Comparison of ENCODE assay signal across 1 cellular context in the genomic region with DNA sequence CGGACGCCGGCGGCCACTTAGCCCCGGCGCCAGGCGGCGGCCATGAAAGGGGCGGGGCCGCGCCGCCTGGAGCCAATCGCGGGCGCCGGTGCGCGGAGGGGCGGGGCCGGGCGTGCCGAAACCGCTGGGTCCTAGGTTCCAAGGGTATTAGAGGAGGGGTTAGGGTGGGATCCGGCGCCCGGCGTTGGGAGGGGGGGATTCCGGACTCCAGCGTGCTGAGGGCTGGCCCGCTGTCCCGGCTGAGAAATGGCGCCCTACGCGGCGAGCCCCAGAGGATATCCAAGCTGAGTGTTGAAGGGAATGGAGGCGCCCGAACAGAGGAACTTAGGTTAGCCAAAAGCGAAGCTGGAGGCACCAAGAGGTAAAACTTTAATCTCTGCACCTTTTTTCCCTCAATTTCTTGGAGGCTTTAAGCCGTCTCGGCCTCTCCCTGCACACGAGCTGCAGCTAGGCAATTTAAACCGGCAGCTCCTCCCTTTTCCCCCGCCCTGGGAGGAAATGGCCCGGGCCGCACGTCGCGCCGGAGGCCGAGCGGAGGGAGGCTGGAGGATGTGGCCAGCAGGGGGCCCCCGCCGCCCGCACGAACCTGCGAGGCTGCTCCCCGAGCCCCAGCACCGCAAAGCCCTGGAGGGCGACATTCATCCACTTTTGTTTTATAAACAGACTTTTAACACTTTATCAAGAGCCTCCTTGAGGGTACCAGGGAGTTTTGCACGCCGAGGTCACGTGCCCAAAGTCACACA.
TF ChIP-seq lines count a peak whose summit lies in the region.

A gene with protein sequence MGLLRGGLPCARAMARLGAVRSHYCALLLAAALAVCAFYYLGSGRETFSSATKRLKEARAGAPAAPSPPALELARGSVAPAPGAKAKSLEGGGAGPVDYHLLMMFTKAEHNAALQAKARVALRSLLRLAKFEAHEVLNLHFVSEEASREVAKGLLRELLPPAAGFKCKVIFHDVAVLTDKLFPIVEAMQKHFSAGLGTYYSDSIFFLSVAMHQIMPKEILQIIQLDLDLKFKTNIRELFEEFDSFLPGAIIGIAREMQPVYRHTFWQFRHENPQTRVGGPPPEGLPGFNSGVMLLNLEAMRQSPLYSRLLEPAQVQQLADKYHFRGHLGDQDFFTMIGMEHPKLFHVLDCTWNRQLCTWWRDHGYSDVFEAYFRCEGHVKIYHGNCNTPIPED (minus strand): TSS at position 44 of the 743 bp plus-strand sequence. CDS start 101 bp downstream, outside the sequence.

TF ChIP-seq in HepG2, 621 proteins besides CTCF, POLR2A, EP300 and RAD21 (continued from another document and continues in another):
- TF ChIP-seq, protein P1, sequence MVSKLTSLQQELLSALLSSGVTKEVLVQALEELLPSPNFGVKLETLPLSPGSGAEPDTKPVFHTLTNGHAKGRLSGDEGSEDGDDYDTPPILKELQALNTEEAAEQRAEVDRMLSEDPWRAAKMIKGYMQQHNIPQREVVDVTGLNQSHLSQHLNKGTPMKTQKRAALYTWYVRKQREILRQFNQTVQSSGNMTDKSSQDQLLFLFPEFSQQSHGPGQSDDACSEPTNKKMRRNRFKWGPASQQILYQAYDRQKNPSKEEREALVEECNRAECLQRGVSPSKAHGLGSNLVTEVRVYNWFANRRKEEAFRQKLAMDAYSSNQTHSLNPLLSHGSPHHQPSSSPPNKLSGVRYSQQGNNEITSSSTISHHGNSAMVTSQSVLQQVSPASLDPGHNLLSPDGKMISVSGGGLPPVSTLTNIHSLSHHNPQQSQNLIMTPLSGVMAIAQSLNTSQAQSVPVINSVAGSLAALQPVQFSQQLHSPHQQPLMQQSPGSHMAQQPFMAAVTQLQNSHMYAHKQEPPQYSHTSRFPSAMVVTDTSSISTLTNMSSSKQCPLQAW (CRISPR knock-in tag; IDR thresholded peaks at IDR 0.05): peak; percentile 81; the same call in 1 of the 2 replicates
- TF ChIP-seq PPARG (CRISPR knock-in tag; conservative IDR thresholded peaks at IDR 0.05): no peak; the same call in 1 of the 2 replicates
- no peak for TF ChIP-seq HNRNPK (IDR thresholded peaks at IDR 0.05; ENCODE audit: low read depth, low read length, poor library complexity, severe bottlenecking)
- no peak for TF ChIP-seq FOSL1 (CRISPR knock-in tag; IDR thresholded peaks at IDR 0.05; ENCODE audit: borderline replicate concordance)
- no peak for TF ChIP-seq ZNF337 (CRISPR knock-in tag; IDR thresholded peaks at IDR 0.05; ENCODE audit: borderline replicate concordance, low read depth)
- TF ChIP-seq, protein P2, sequence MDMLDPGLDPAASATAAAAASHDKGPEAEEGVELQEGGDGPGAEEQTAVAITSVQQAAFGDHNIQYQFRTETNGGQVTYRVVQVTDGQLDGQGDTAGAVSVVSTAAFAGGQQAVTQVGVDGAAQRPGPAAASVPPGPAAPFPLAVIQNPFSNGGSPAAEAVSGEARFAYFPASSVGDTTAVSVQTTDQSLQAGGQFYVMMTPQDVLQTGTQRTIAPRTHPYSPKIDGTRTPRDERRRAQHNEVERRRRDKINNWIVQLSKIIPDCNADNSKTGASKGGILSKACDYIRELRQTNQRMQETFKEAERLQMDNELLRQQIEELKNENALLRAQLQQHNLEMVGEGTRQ (IDR thresholded peaks at IDR 0.05; ENCODE audit: low read depth, low read length): no peak
- TF ChIP-seq, protein P2 (CRISPR knock-in tag; IDR thresholded peaks at IDR 0.05; ENCODE audit: borderline replicate concordance): no peak
- TF ChIP-seq ZNF775 (CRISPR knock-in tag; IDR thresholded peaks at IDR 0.05; ENCODE audit: borderline replicate concordance): no peak
- TF ChIP-seq AGO2 (optimal IDR thresholded peaks at IDR 0.05; ENCODE audit: low read depth, low read length): peak; percentile 19
- TF ChIP-seq HNRNPLL (IDR thresholded peaks at IDR 0.05; ENCODE audit: low read depth, low read length, poor library complexity, severe bottlenecking): peak; percentile 75
- TF ChIP-seq ZSCAN29 (CRISPR knock-in tag; conservative IDR thresholded peaks at IDR 0.05): peak; percentile 25; the same call in 1 of the 2 replicates
- peak; percentile 12; the same call in 1 of the 2 replicates for TF ChIP-seq ZNF12 (CRISPR knock-in tag; IDR thresholded peaks at IDR 0.05)
- TF ChIP-seq ZNF484 (CRISPR knock-in tag; IDR thresholded peaks at IDR 0.05; ENCODE audit: borderline replicate concordance, low read depth): no peak
- TF ChIP-seq, protein P3, sequence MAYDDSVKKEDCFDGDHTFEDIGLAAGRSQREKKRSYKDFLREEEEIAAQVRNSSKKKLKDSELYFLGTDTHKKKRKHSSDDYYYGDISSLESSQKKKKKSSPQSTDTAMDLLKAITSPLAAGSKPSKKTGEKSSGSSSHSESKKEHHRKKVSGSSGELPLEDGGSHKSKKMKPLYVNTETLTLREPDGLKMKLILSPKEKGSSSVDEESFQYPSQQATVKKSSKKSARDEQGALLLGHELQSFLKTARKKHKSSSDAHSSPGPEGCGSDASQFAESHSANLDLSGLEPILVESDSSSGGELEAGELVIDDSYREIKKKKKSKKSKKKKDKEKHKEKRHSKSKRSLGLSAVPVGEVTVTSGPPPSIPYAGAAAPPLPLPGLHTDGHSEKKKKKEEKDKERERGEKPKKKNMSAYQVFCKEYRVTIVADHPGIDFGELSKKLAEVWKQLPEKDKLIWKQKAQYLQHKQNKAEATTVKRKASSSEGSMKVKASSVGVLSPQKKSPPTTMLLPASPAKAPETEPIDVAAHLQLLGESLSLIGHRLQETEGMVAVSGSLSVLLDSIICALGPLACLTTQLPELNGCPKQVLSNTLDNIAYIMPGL (CRISPR knock-in tag; IDR thresholded peaks at IDR 0.05; ENCODE audit: borderline replicate concordance in 1 of 2, low read depth in 1 of 2): peak; percentile 94 to 95
- TF ChIP-seq TOPORS (CRISPR knock-in tag; IDR thresholded peaks at IDR 0.05): no peak
- TF ChIP-seq KDM1A (CRISPR knock-in tag; IDR thresholded peaks at IDR 0.05): 0 out of 2 replicates have a peak, but pooled peaks have one; percentile 49
- no peak for TF ChIP-seq NRL (CRISPR knock-in tag; IDR thresholded peaks at IDR 0.05; ENCODE audit: borderline replicate concordance)
- TF ChIP-seq HMG20A (CRISPR knock-in tag; IDR thresholded peaks at IDR 0.05; ENCODE audit: borderline replicate concordance): peak; percentile 25; the same call in 1 of the 2 replicates
- TF ChIP-seq, protein P4, sequence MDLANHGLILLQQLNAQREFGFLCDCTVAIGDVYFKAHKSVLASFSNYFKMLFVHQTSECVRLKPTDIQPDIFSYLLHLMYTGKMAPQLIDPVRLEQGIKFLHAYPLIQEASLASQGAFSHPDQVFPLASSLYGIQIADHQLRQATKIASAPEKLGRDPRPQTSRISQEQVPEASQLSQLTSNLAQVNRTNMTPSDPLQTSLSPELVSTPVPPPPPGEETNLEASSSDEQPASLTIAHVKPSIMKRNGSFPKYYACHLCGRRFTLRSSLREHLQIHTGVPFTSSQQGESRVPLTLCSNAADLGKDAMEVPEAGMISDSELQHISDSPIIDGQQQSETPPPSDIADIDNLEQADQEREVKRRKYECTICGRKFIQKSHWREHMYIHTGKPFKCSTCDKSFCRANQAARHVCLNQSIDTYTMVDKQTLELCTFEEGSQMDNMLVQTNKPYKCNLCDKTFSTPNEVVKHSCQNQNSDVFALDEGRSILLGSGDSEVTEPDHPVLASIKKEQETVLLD (CRISPR knock-in tag; IDR thresholded peaks at IDR 0.05; ENCODE audit: low read depth): no peak
- no peak; the same call in 1 of the 2 replicates for TF ChIP-seq DNMT1 (CRISPR knock-in tag; IDR thresholded peaks at IDR 0.05)
- TF ChIP-seq, protein P5, sequence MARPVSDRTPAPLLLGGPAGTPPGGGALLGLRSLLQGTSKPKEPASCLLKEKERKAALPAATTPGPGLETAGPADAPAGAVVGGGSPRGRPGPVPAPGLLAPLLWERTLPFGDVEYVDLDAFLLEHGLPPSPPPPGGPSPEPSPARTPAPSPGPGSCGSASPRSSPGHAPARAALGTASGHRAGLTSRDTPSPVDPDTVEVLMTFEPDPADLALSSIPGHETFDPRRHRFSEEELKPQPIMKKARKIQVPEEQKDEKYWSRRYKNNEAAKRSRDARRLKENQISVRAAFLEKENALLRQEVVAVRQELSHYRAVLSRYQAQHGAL (CRISPR knock-in tag; IDR thresholded peaks at IDR 0.05; ENCODE audit: not compliant biosample characterization): no peak
- TF ChIP-seq ZSCAN22 (CRISPR knock-in tag; IDR thresholded peaks at IDR 0.05): no peak
- TF ChIP-seq, protein P6, sequence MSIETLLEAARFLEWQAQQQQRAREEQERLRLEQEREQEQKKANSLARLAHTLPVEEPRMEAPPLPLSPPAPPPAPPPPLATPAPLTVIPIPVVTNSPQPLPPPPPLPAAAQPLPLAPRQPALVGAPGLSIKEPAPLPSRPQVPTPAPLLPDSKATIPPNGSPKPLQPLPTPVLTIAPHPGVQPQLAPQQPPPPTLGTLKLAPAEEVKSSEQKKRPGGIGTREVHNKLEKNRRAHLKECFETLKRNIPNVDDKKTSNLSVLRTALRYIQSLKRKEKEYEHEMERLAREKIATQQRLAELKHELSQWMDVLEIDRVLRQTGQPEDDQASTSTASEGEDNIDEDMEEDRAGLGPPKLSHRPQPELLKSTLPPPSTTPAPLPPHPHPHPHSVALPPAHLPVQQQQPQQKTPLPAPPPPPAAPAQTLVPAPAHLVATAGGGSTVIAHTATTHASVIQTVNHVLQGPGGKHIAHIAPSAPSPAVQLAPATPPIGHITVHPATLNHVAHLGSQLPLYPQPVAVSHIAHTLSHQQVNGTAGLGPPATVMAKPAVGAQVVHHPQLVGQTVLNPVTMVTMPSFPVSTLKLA (IDR thresholded peaks at IDR 0.05): no peak
- TF ChIP-seq CAMTA2 (CRISPR knock-in tag; IDR thresholded peaks at IDR 0.05; ENCODE audit: borderline replicate concordance): peak; percentile 86; the same call in 1 of the 2 replicates
- TF ChIP-seq, protein P7, sequence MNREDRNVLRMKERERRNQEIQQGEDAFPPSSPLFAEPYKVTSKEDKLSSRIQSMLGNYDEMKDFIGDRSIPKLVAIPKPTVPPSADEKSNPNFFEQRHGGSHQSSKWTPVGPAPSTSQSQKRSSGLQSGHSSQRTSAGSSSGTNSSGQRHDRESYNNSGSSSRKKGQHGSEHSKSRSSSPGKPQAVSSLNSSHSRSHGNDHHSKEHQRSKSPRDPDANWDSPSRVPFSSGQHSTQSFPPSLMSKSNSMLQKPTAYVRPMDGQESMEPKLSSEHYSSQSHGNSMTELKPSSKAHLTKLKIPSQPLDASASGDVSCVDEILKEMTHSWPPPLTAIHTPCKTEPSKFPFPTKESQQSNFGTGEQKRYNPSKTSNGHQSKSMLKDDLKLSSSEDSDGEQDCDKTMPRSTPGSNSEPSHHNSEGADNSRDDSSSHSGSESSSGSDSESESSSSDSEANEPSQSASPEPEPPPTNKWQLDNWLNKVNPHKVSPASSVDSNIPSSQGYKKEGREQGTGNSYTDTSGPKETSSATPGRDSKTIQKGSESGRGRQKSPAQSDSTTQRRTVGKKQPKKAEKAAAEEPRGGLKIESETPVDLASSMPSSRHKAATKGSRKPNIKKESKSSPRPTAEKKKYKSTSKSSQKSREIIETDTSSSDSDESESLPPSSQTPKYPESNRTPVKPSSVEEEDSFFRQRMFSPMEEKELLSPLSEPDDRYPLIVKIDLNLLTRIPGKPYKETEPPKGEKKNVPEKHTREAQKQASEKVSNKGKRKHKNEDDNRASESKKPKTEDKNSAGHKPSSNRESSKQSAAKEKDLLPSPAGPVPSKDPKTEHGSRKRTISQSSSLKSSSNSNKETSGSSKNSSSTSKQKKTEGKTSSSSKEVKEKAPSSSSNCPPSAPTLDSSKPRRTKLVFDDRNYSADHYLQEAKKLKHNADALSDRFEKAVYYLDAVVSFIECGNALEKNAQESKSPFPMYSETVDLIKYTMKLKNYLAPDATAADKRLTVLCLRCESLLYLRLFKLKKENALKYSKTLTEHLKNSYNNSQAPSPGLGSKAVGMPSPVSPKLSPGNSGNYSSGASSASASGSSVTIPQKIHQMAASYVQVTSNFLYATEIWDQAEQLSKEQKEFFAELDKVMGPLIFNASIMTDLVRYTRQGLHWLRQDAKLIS (CRISPR knock-in tag; IDR thresholded peaks at IDR 0.05): no peak; the same call in 1 of the 2 replicates
- no peak for TF ChIP-seq ZNF260 (CRISPR knock-in tag; IDR thresholded peaks at IDR 0.05; ENCODE audit: borderline replicate concordance, low read depth)
- TF ChIP-seq SRSF4 (IDR thresholded peaks at IDR 0.05; ENCODE audit: low read depth, low read length, poor library complexity, severe bottlenecking): no peak
- no peak for TF ChIP-seq ZNF263 (CRISPR knock-in tag; IDR thresholded peaks at IDR 0.05)
- peak; percentile 56; the same call in 1 of the 2 replicates for TF ChIP-seq ESRRA (CRISPR knock-in tag; IDR thresholded peaks at IDR 0.05; ENCODE audit: low read depth)
- TF ChIP-seq, protein P8, sequence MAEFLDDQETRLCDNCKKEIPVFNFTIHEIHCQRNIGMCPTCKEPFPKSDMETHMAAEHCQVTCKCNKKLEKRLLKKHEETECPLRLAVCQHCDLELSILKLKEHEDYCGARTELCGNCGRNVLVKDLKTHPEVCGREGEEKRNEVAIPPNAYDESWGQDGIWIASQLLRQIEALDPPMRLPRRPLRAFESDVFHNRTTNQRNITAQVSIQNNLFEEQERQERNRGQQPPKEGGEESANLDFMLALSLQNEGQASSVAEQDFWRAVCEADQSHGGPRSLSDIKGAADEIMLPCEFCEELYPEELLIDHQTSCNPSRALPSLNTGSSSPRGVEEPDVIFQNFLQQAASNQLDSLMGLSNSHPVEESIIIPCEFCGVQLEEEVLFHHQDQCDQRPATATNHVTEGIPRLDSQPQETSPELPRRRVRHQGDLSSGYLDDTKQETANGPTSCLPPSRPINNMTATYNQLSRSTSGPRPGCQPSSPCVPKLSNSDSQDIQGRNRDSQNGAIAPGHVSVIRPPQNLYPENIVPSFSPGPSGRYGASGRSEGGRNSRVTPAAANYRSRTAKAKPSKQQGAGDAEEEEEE (CRISPR knock-in tag; IDR thresholded peaks at IDR 0.05; ENCODE audit: borderline replicate concordance): no peak; the same call in 1 of the 2 replicates
- peak in 1 of 2 experiments; percentile 88; a peak in 2 of 4 replicates for TF ChIP-seq KLF16 (CRISPR knock-in tag; IDR thresholded peaks at IDR 0.05)
- no peak for TF ChIP-seq RBAK (CRISPR knock-in tag; IDR thresholded peaks at IDR 0.05)
- TF ChIP-seq, protein P9, sequence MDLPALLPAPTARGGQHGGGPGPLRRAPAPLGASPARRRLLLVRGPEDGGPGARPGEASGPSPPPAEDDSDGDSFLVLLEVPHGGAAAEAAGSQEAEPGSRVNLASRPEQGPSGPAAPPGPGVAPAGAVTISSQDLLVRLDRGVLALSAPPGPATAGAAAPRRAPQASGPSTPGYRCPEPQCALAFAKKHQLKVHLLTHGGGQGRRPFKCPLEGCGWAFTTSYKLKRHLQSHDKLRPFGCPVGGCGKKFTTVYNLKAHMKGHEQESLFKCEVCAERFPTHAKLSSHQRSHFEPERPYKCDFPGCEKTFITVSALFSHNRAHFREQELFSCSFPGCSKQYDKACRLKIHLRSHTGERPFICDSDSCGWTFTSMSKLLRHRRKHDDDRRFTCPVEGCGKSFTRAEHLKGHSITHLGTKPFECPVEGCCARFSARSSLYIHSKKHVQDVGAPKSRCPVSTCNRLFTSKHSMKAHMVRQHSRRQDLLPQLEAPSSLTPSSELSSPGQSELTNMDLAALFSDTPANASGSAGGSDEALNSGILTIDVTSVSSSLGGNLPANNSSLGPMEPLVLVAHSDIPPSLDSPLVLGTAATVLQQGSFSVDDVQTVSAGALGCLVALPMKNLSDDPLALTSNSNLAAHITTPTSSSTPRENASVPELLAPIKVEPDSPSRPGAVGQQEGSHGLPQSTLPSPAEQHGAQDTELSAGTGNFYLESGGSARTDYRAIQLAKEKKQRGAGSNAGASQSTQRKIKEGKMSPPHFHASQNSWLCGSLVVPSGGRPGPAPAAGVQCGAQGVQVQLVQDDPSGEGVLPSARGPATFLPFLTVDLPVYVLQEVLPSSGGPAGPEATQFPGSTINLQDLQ (CRISPR knock-in tag; IDR thresholded peaks at IDR 0.05): no peak
